ENCODE assay signal across 21 cellular contexts in the genomic region with DNA sequence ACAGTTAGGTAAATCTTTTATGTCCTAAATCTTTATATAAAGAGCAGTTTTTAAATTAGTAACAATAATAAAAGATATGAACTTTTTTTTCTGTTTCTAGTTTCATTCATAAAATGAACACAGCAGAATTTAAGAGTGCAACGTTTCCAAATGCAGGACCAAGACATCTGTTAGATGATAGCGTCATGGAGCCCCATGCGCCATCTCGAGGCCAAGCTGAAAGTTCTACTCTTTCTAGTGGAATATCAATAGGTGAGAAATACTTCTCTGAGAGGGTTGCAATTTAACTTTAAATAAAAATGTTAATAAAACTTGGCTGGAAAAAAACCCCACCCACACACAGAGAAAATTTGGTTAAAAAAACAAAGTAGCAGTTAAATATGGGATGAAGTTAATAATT. TPM values are rescaled to one million over a fixed set of nuclear protein-coding genes. Genes with fewer than 3 reads are reported as not detected.
"Had no signal": no experiment of that assay in that cellular context is flagged by ENCODE, and none has a peak within 500 bp of the region (broad histone marks: within the 10 kb centered on the region; RNA-seq: fewer than 3 reads in every experiment).

No MANE protein-coding gene starts in this region.

- H3K9me3 ChIP-seq: tibial nerve, uterus had no signal

- H3K4me3 Mint-ChIP-seq: activated CD4-positive, alpha-beta T cell treated with anti-CD3 and anti-CD28 coated beads, Interleukin-2, amount 10 ng/mL, durations not matched to agents 7 days and 5 days; activated naive CD8-positive, alpha-beta T cell treated with anti-CD3 and anti-CD28 coated beads, Interleukin-2, amount 10 ng/mL, durations not matched to agents 7 days and 5 days; activated T-cell treated with anti-CD3 and anti-CD28 coated beads, Interleukin-2, amount 50 U/mL, for 72 hours; brain; immature natural killer cell; natural killer cell treated with Interleukin-12 subunit alpha and Interleukin-12 subunit beta and Interleukin-15 and Interleukin-18, amount 100 ng/mL, for 72 hours had no signal

- FAIRE-seq: endothelial cell of umbilical vein had no signal

- ATAC-seq: activated T-cell treated with anti-CD3 and anti-CD28 coated beads, Interleukin-2, amount 50 U/mL, for 72 hours; natural killer cell treated with Interleukin-12 subunit alpha and Interleukin-12 subunit beta and Interleukin-15 and Interleukin-18, amount 100 ng/mL, for 72 hours had no signal

- H3K36me3 Mint-ChIP-seq: natural killer cell treated with Interleukin-12 subunit alpha and Interleukin-12 subunit beta and Interleukin-15 and Interleukin-18, amount 100 ng/mL, for 72 hours had no signal

- H3K27me3 Mint-ChIP-seq: activated CD4-positive, alpha-beta T cell treated with anti-CD3 and anti-CD28 coated beads, Interleukin-2, amount 10 ng/mL, durations not matched to agents 7 days and 5 days; activated naive CD8-positive, alpha-beta T cell treated with anti-CD3 and anti-CD28 coated beads, Interleukin-2, amount 10 ng/mL, durations not matched to agents 7 days and 5 days; brain; natural killer cell treated with Interleukin-12 subunit alpha and Interleukin-12 subunit beta and Interleukin-15 and Interleukin-18, amount 100 ng/mL, for 72 hours had no signal

- H3K4me3 ChIP-seq: tibial nerve, uterus had no signal

- H3K4me1 ChIP-seq: tibial nerve, uterus had no signal

- H3K27ac Mint-ChIP-seq: activated CD4-positive, alpha-beta T cell treated with anti-CD3 and anti-CD28 coated beads, Interleukin-2, amount 10 ng/mL, durations not matched to agents 7 days and 5 days; activated naive CD8-positive, alpha-beta T cell treated with anti-CD3 and anti-CD28 coated beads, Interleukin-2, amount 10 ng/mL, durations not matched to agents 7 days and 5 days; activated T-cell treated with anti-CD3 and anti-CD28 coated beads, Interleukin-2, amount 50 U/mL, for 72 hours; brain; natural killer cell treated with Interleukin-12 subunit alpha and Interleukin-12 subunit beta and Interleukin-15 and Interleukin-18, amount 100 ng/mL, for 72 hours had no signal

- H3K9me3 Mint-ChIP-seq: activated CD4-positive, alpha-beta T cell treated with anti-CD3 and anti-CD28 coated beads, Interleukin-2, amount 10 ng/mL, durations not matched to agents 7 days and 5 days; activated naive CD8-positive, alpha-beta T cell treated with anti-CD3 and anti-CD28 coated beads, Interleukin-2, amount 10 ng/mL, durations not matched to agents 7 days and 5 days; activated T-cell treated with anti-CD3 and anti-CD28 coated beads, Interleukin-2, amount 50 U/mL, for 72 hours; brain; immature natural killer cell; natural killer cell treated with Interleukin-12 subunit alpha and Interleukin-12 subunit beta and Interleukin-15 and Interleukin-18, amount 100 ng/mL, for 72 hours had no signal

- H3K36me3 ChIP-seq: uterus had no signal

- DNase-seq: activated CD4-positive, alpha-beta T cell treated with anti-CD3 and anti-CD28 coated beads, Interleukin-2, amount 10 ng/mL, durations not matched to agents 7 days and 5 days; activated CD4-positive, CD25-positive, alpha-beta regulatory T cell; activated CD8-positive, alpha-beta memory T cell treated with anti-CD3 and anti-CD28 coated beads, Interleukin-2, amount 50 U/mL, for 48 hours; activated gamma-delta T cell treated with Interleukin-2 at 50 U/mL for 16 hours; activated naive CD8-positive, alpha-beta T cell treated with anti-CD3 and anti-CD28 coated beads, Interleukin-2, amount 10 ng/mL, durations not matched to agents 7 days and 5 days; activated T-cell treated with anti-CD3 and anti-CD28 coated beads, Interleukin-2, amount 50 U/mL, for 72 hours; central memory CD4-positive, alpha-beta T cell; cortex of kidney; effector CD4-positive, alpha-beta T cell; foreskin melanocyte; immature natural killer cell; nucleus accumbens; stimulated activated CD4-positive, alpha-beta T cell treated with anti-CD3 and anti-CD28 coated beads, Interleukin-15, amount 100 ng/mL, for 24 hours; stimulated activated CD4-positive, alpha-beta T cell treated with anti-CD3 and anti-CD28 coated beads, Interleukin-4, amount 100 ng/mL, for 24 hours; stimulated activated naive CD4-positive, alpha-beta T cell treated with Interleukin-2 at 50 U/mL for 16 hours; substantia nigra; uterus had no signal

- H3K4me1 Mint-ChIP-seq: activated CD4-positive, alpha-beta T cell treated with anti-CD3 and anti-CD28 coated beads, Interleukin-2, amount 10 ng/mL, durations not matched to agents 7 days and 5 days; brain; immature natural killer cell had no signal

- H3K27me3 ChIP-seq: tibial nerve, uterus had no signal

- H3K27ac ChIP-seq: tibial nerve, uterus had no signal

RNA-seq across cellular contexts. Expression of a gene that starts 15.0 kb away (rescaled TPM):
- total RNA-seq: activated CD4-positive, alpha-beta T cell treated with anti-CD3 and anti-CD28 coated beads, Interleukin-2, amount 10 ng/mL, durations not matched to agents 7 days and 5 days; activated naive CD8-positive, alpha-beta T cell treated with anti-CD3 and anti-CD28 coated beads, Interleukin-2, amount 10 ng/mL, durations not matched to agents 7 days and 5 days; activated T-cell treated with anti-CD3 and anti-CD28 coated beads, Interleukin-2, amount 50 U/mL, for 72 hours; endothelial cell of umbilical vein; natural killer cell treated with Interleukin-12 subunit alpha and Interleukin-12 subunit beta and Interleukin-15 and Interleukin-18, amount 100 ng/mL, for 72 hours had no signal
- polyA plus RNA-seq: immature natural killer cell had no signal
